1 cellular context compared by ENCODE assay signal in the genomic region with DNA sequence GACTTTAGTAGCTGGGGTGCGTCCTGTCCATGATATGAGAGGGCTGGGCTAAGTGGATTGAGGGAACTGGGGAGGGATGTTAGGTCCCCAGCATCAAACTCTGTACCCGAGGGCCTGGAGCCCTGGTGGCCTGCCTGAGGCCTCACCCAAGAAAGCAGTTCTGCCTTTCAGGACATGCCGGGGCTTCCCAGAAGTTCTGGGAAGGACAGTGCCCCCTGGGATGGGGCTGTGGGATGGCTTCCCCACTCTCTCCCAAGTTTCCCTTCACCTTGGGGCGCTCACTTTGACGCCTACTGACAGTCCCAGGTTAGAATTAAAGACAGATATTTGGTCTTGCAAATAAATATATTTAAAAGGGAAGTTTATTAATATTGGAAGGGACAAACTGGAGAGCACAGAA.
TF ChIP-seq lines count a peak whose summit lies in the region.

No MANE protein-coding gene starts in this region.

TF ChIP-seq in GM23338, 12 proteins besides CTCF, POLR2A, EP300 and RAD21 (continued from another document):
- TF ChIP-seq STAT1 (IDR thresholded peaks at IDR 0.05; ENCODE audit: unreplicated experiment) (no peak), EZH2 (IDR thresholded peaks at IDR 0.05; ENCODE audit: low read depth, unreplicated experiment) (no peak)
